ENCODE assay signal across 22 cellular contexts in genomic region chr3:101461451-101461850, GRCh38.
"Had no signal": no experiment of that assay in that cellular context is flagged by ENCODE, and none has a peak within 500 bp of the region (broad histone marks: within the 10 kb centered on the region; RNA-seq: fewer than 3 reads in every experiment).

No MANE protein-coding gene starts in this region.

- H3K27ac Mint-ChIP-seq: dendritic cell treated with granulocyte-macrophage colony-stimulating factor and Interleukin-4, amounts not matched to agents 40 ng/mL and 50 ng/mL, for 4 days; nephron; progenitor cell of endocrine pancreas had no signal

- H3K4me3 ChIP-seq: esophagus squamous epithelium, left ventricle myocardium inferior, lower lobe of right lung, pancreas, stomach, thoracic aorta had no signal

- H3K4me1 ChIP-seq: left ventricle myocardium inferior, lower lobe of right lung, pancreas had no signal

- H3K9me3 Mint-ChIP-seq: effector memory CD8-positive, alpha-beta T cell had no signal

- H3K27me3 Mint-ChIP-seq: dendritic cell treated with granulocyte-macrophage colony-stimulating factor and Interleukin-4, amounts not matched to agents 40 ng/mL and 50 ng/mL, for 4 days; effector memory CD8-positive, alpha-beta T cell; progenitor cell of endocrine pancreas had no signal

- ATAC-seq: effector memory CD8-positive, alpha-beta T cell; left cardiac atrium; lower lobe of right lung; pancreas; right cardiac atrium had no signal

- H3K27ac ChIP-seq: esophagus squamous epithelium, left ventricle myocardium inferior, lower lobe of right lung, pancreas, stomach, thoracic aorta had no signal

- H3K27me3 ChIP-seq: esophagus squamous epithelium, pancreas, stomach had no signal

- H3K9me3 ChIP-seq: esophagus squamous epithelium, left ventricle myocardium inferior, lower lobe of right lung, pancreas, stomach, thoracic aorta had no signal

- H3K36me3 ChIP-seq: thoracic aorta had no signal

- DNase-seq: effector memory CD8-positive, alpha-beta T cell; esophagus squamous epithelium; foreskin fibroblast; kidney; left cardiac atrium; left ventricle myocardium inferior; lower lobe of right lung; mesenchymal stem cell; midbrain; occipital lobe; pancreas; right cardiac atrium; small intestine; stimulated activated CD4-positive, alpha-beta T cell treated with anti-CD3 and anti-CD28 coated beads, Interleukin-12 subunit alpha, Interleukin-12 subunit beta, amount 100 ng/mL, for 4 hours; stimulated activated naive CD4-positive, alpha-beta T cell; stomach; substantia nigra; trophoblast cell had no signal

- FAIRE-seq: kidney, pancreas, small intestine had no signal

- H3K4me3 Mint-ChIP-seq: dendritic cell treated with granulocyte-macrophage colony-stimulating factor and Interleukin-4, amounts not matched to agents 40 ng/mL and 50 ng/mL, for 4 days; effector memory CD8-positive, alpha-beta T cell; nephron had no signal
